ENCODE assay signal across 1 cellular context in genomic region chr4:15004701-15005301, GRCh38.
TF ChIP-seq lines count a peak whose summit lies in the region.

No MANE protein-coding gene starts in this region.

TF ChIP-seq in H1, 55 proteins besides CTCF, POLR2A, EP300 and RAD21:
- TF ChIP-seq GABPA (IDR thresholded peaks at IDR 0.05; ENCODE audit: borderline replicate concordance, insufficient read depth, low read length) (no peak), ASH2L (IDR thresholded peaks at IDR 0.05; ENCODE audit: low read length) (no peak), CBX5 (IDR thresholded peaks at IDR 0.05; ENCODE audit: low read depth, low read length) (no peak), PHF8 (conservative IDR thresholded peaks at IDR 0.05; ENCODE audit: low read depth, low read length) (0 out of 2 replicates have a peak, but pooled peaks have one; percentile 36), RFX5 (IDR thresholded peaks at IDR 0.05; ENCODE audit: borderline replicate concordance, low read depth, low read length) (no peak), HDAC2 (IDR thresholded peaks at IDR 0.05; ENCODE audit: borderline replicate concordance in 1 of 2, low read depth in 2 of 2, low read length in 2 of 2) (no peak), RNF2 (IDR thresholded peaks at IDR 0.05; ENCODE audit: borderline replicate concordance, low read depth, low read length, missing control alignments, poor library complexity, severe bottlenecking) (peak; percentile 42), CHD2 (IDR thresholded peaks at IDR 0.05; ENCODE audit: low read length) (no peak), EGR1 (IDR thresholded peaks at IDR 0.05; ENCODE audit: borderline replicate concordance, low read depth, low read length) (no peak), ATF3 (IDR thresholded peaks at IDR 0.05; ENCODE audit: insufficient read depth, low read depth, low read length) (no peak), NRF1 (IDR thresholded peaks at IDR 0.05; ENCODE audit: low read depth, low read length) (no peak), SP2 (IDR thresholded peaks at IDR 0.05; ENCODE audit: low read length) (no peak), JUN (IDR thresholded peaks at IDR 0.05; ENCODE audit: low read depth, low read length) (no peak), KDM5A (IDR thresholded peaks at IDR 0.05; ENCODE audit: low read length) (no peak), HDAC6 (IDR thresholded peaks at IDR 0.05; ENCODE audit: low read depth, low read length) (no peak), RBBP5 (IDR thresholded peaks at IDR 0.05; ENCODE audit: borderline replicate concordance, low read depth, low read length) (peak; percentile 55; the same call in 1 of the 2 replicates), SIRT6 (IDR thresholded peaks at IDR 0.05; ENCODE audit: low read length) (no peak), BRCA1 (IDR thresholded peaks at IDR 0.05; ENCODE audit: low read depth, low read length) (no peak), EZH2 (IDR thresholded peaks at IDR 0.05; ENCODE audit: low read depth, low read length, severe bottlenecking) (no peak), CHD1 (IDR thresholded peaks at IDR 0.05; ENCODE audit: low read depth, low read length) (no peak), KDM1A (IDR thresholded peaks at IDR 0.05; ENCODE audit: borderline replicate concordance, low read length) (no peak), CREB1 (IDR thresholded peaks at IDR 0.05) (no peak), SUZ12 (IDR thresholded peaks at IDR 0.05; ENCODE audit: low read length) (peak; percentile 50; the same call in 1 of the 2 replicates), BACH1 (IDR thresholded peaks at IDR 0.05; ENCODE audit: low read length) (no peak), SRF (IDR thresholded peaks at IDR 0.05; ENCODE audit: low read depth, low read length) (no peak), RXRA (IDR thresholded peaks at IDR 0.05; ENCODE audit: insufficient read depth, low read depth, low read length) (no peak), BCL11A (IDR thresholded peaks at IDR 0.05; ENCODE audit: low read depth in 2 of 2, low read length in 2 of 2) (no peak)
TF ChIP-seq in H1: peak in this region for 4.
